In the genomic region with DNA sequence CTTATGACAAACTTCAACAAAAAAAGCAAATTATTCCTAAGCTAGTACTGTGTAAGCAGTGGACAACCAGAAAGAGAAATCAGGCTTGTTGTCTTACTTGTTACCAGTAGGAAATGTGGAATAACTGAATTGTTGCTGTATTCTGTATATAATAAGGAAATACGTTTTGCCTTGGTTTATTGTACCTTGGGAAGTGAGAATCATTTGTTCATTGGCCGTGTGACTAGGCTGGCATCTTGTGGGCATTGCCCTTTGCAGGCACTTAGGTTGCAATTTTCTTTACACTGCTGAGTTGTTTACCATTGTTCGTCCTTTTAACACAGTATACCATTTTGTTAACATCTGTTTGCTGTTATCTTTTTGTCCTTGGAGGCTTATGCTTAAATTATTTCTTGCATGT, we compare ENCODE assay signal across 20 cellular contexts.
"Had no signal": no experiment of that assay in that cellular context is flagged by ENCODE, and none has a peak within 500 bp of the region (broad histone marks: within the 10 kb centered on the region; RNA-seq: fewer than 3 reads in every experiment).

No MANE protein-coding gene starts in this region.

- H3K27ac ChIP-seq: epithelial cell of prostate, esophagus muscularis mucosa, neural progenitor cell, psoas muscle, right lobe of liver, suprapubic skin, thyroid gland had no signal

- H3K4me1 ChIP-seq: neural progenitor cell, psoas muscle, right lobe of liver, thyroid gland had no signal

- H2AFZ ChIP-seq: neural progenitor cell had no signal

- H3K27me3 Mint-ChIP-seq: type B pancreatic cell had no signal

- H3K27me3 ChIP-seq: esophagus muscularis mucosa, neural progenitor cell, right lobe of liver, suprapubic skin, thyroid gland had no signal

- DNase-seq: effector memory CD4-positive, alpha-beta T cell; foreskin melanocyte; head of caudate nucleus; hippocampal formation; natural killer cell; occipital lobe; psoas muscle; retina; right lobe of liver; stimulated activated CD4-positive, alpha-beta T cell treated with anti-CD3 and anti-CD28 coated beads, Interleukin-4, amount 100 ng/mL, for 1 hour; stimulated activated CD8-positive, alpha-beta memory T cell treated with anti-CD3 and anti-CD28 coated beads, Interleukin-4, amount 100 ng/mL, for 48 hours; stimulated activated naive CD8-positive, alpha-beta T cell treated with anti-CD3 and anti-CD28 coated beads, Interleukin-15, Interleukin-2, amounts not matched to agents 100 U/mL and 50 U/mL, for 24 hours; thyroid gland had no signal

- H3K9ac ChIP-seq: neural progenitor cell had no signal

- H3K4me1 Mint-ChIP-seq: neural progenitor cell had no signal

- ATAC-seq: natural killer cell; psoas muscle; right lobe of liver; stimulated activated effector memory CD8-positive, alpha-beta T cell treated with anti-CD3 and anti-CD28 coated beads, Interleukin-12 subunit alpha, Interleukin-12 subunit beta, amount 100 ng/mL, for 72 hours; stimulated activated naive CD8-positive, alpha-beta T cell treated with anti-CD3 and anti-CD28 coated beads, Interleukin-15, Interleukin-2, amounts not matched to agents 100 U/mL and 50 U/mL, for 24 hours had no signal

- H3K9me3 ChIP-seq: esophagus muscularis mucosa, psoas muscle, right lobe of liver, suprapubic skin, thyroid gland had no signal

- H3K4me3 Mint-ChIP-seq: natural killer cell; neural progenitor cell; stimulated activated effector memory CD8-positive, alpha-beta T cell treated with anti-CD3 and anti-CD28 coated beads, Interleukin-12 subunit alpha, Interleukin-12 subunit beta, amount 100 ng/mL, for 72 hours; type B pancreatic cell had no signal

- H3K36me3 Mint-ChIP-seq: natural killer cell had no signal

- H3K4me2 ChIP-seq: neural progenitor cell had no signal

- H3K36me3 ChIP-seq: esophagus muscularis mucosa, neural progenitor cell, right lobe of liver, suprapubic skin, thyroid gland had no signal

- H3K4me3 ChIP-seq: esophagus muscularis mucosa, neural progenitor cell, psoas muscle, right lobe of liver, suprapubic skin, thyroid gland had no signal

- FAIRE-seq: urothelium cell line had no signal

- H3K27ac Mint-ChIP-seq: natural killer cell; neural progenitor cell; stimulated activated effector memory CD8-positive, alpha-beta T cell treated with anti-CD3 and anti-CD28 coated beads, Interleukin-12 subunit alpha, Interleukin-12 subunit beta, amount 100 ng/mL, for 72 hours; type B pancreatic cell had no signal
